8 cellular contexts compared by ENCODE assay signal in genomic region chr18:54269924-54270844, GRCh38. TPM values are rescaled to one million over a fixed set of nuclear protein-coding genes. Genes with fewer than 3 reads are reported as not detected.
DNase-seq lines count a peak whose midpoint lies in the region; ATAC-seq and TF ChIP-seq lines count a peak whose summit lies in the region.

No MANE protein-coding gene starts in this region.

- H3K27ac Mint-ChIP-seq in WTC11: peak overlapping the region; percentile 98

- no peaks in the 10 kb centered on the region for H3K27me3 ChIP-seq in lung (ENCODE audit: control insufficient read depth, insufficient read depth)

- TF ChIP-seq CTCF in WTC11 (IDR thresholded peaks at IDR 0.05) (peak; percentile 11; the same call in 1 of the 2 replicates), lung (IDR thresholded peaks at IDR 0.05; ENCODE audit: control extremely low read depth, extremely low read depth) (peak; percentile 25)

- no peaks in the 10 kb centered on the region for H3K9me3 Mint-ChIP-seq in WTC11

- POLR2A ChIA-PET in WTC11 (lab: Charles Lee): interaction anchor here (0.5 to 2.5 kb wide), 8 partner anchors 10 to 142 kb away, joined by 3 to 20 read pairs (median 4); partner anchors contain the start of genes C18orf54, MBD2 and STARD6

- peak overlapping the region; percentile 55 for H3K4me3 ChIP-seq in lung

- peak overlapping the region; percentile 79 for H3K4me3 Mint-ChIP-seq in WTC11

- H3K9me3 ChIP-seq in lung (ENCODE audit: control insufficient read depth in 2 of 2, insufficient read depth in 1 of 2, low read length in 1 of 2): no peaks in the 10 kb centered on the region

- WGBS in lung, 2 donors: 12% methylated on average over 25 of the region's 25 CpGs

- no peaks in the 10 kb centered on the region for H3K36me3 ChIP-seq in lung (ENCODE audit: control insufficient read depth in 2 of 2, insufficient read depth in 2 of 2, low read length in 2 of 2)

- DNase-seq in NCI-H510A treated with DMSO at 0.1 percent for 48 hours (lab: John Stamatoyannopoulos, UW): peak; percentile 68
- no peak for DNase-seq in NCI-H510A (lab: John Stamatoyannopoulos, UW)
- DNase-seq in NCI-H1092 treated with DMSO at 0.1 percent for 48 hours (lab: John Stamatoyannopoulos, UW): peak; percentile 65
- peak; percentile 57 for DNase-seq in WTC11 (ENCODE audit: low spot score)
- peak; percentile 62 for DNase-seq in dermis blood vessel endothelial cell
- DNase-seq in lung (ENCODE audit: low spot score): peak; percentile 71
- DNase-seq in stimulated activated CD8-positive, alpha-beta memory T cell treated with anti-CD3 and anti-CD28 coated beads, Interleukin-4, amount 100 ng/mL, for 48 hours: peak; percentile 74

- CTCF ChIA-PET in WTC11 (lab: Charles Lee): interaction anchor here (1.1 to 3.9 kb wide), 11 partner anchors 10 to 122 kb away, joined by 3 to 21 read pairs (median 5); partner anchors contain the start of genes C18orf54, MBD2 and STARD6

- peaks cover 32% of the 10 kb centered on the region for H3K4me1 Mint-ChIP-seq in WTC11

- H3K27me3 Mint-ChIP-seq in WTC11 (ENCODE audit: low read depth): no peaks in the 10 kb centered on the region

- peaks cover 5% of the 10 kb centered on the region for H3K36me3 Mint-ChIP-seq in WTC11

- H3K27ac ChIP-seq in lung (ENCODE audit: low read depth in 1 of 2, low read length in 1 of 2): peak overlapping the region; percentile 93 to 94

- peaks cover 0 to 3% of the 10 kb centered on the region in 2 donors for H3K4me1 ChIP-seq in lung (ENCODE audit: control insufficient read depth in 2 of 2, insufficient read depth in 2 of 2, low read length in 2 of 2)

- ATAC-seq in HG02678 (IDR thresholded peaks at IDR 0.05; ENCODE audit: unreplicated experiment): peak; percentile 35
- ATAC-seq in WTC11: peak; percentile 88
- ATAC-seq in lung (ENCODE audit: insufficient read depth, low FRiP score): peak; percentile 59

TF ChIP-seq in WTC11, 78 proteins besides CTCF, POLR2A, EP300 and RAD21 (continues in another document):
- peak; percentile 9; the same call in 1 of the 2 replicates for TF ChIP-seq ETV6 (CRISPR knock-in tag; IDR thresholded peaks at IDR 0.05)
- no peak for TF ChIP-seq IRF2 (CRISPR knock-in tag; IDR thresholded peaks at IDR 0.05; ENCODE audit: borderline replicate concordance, low read depth)
- TF ChIP-seq RELA (CRISPR knock-in tag; IDR thresholded peaks at IDR 0.05; ENCODE audit: borderline replicate concordance): no peak
- no peak for TF ChIP-seq SOX15 (CRISPR knock-in tag; IDR thresholded peaks at IDR 0.05)
- TF ChIP-seq TEAD4 (CRISPR knock-in tag; IDR thresholded peaks at IDR 0.05): no peak
- TF ChIP-seq USF2 (CRISPR knock-in tag; IDR thresholded peaks at IDR 0.05): peak; percentile 34; the same call in 1 of the 2 replicates
- no peak for TF ChIP-seq ZNF416 (CRISPR knock-in tag; IDR thresholded peaks at IDR 0.05)
- no peak for TF ChIP-seq ZSCAN18 (CRISPR knock-in tag; IDR thresholded peaks at IDR 0.05)
- no peak for TF ChIP-seq AR (CRISPR knock-in tag; IDR thresholded peaks at IDR 0.05)
- TF ChIP-seq IRF1 (CRISPR knock-in tag; IDR thresholded peaks at IDR 0.05): 0 out of 2 replicates have a peak, but pooled peaks have one; percentile 10
- TF ChIP-seq ZNF423 (CRISPR knock-in tag; IDR thresholded peaks at IDR 0.05): no peak
- TF ChIP-seq USF1 (CRISPR knock-in tag; IDR thresholded peaks at IDR 0.05): peak; percentile 66; the same call in 1 of the 2 replicates
- no peak for TF ChIP-seq NFYB (CRISPR knock-in tag; conservative IDR thresholded peaks at IDR 0.05; ENCODE audit: low read depth)
- TF ChIP-seq ATF1 (CRISPR knock-in tag; IDR thresholded peaks at IDR 0.05): no peak
- TF ChIP-seq FOXK1 (CRISPR knock-in tag; IDR thresholded peaks at IDR 0.05): peak; percentile 11; the same call in 1 of the 2 replicates
- TF ChIP-seq PRRX2 (CRISPR knock-in tag; IDR thresholded peaks at IDR 0.05): no peak
- TF ChIP-seq ZNF281 (CRISPR knock-in tag; IDR thresholded peaks at IDR 0.05): no peak
- no peak for TF ChIP-seq NFE2L1 (CRISPR knock-in tag; IDR thresholded peaks at IDR 0.05)
- no peak for TF ChIP-seq ZNF396 (CRISPR knock-in tag; IDR thresholded peaks at IDR 0.05; ENCODE audit: borderline replicate concordance)
- no peak for TF ChIP-seq SP1 (CRISPR knock-in tag; conservative IDR thresholded peaks at IDR 0.05)
- no peak for TF ChIP-seq NR1H2 (CRISPR knock-in tag; IDR thresholded peaks at IDR 0.05)

RNA-seq across cellular contexts. Expression of gene POLI, which starts 0.9 kb away (rescaled TPM):
- total RNA-seq in WTC11 (2021) (41.6 to 52.0 TPM (median 43.8 TPM) in 3 replicates), dermis blood vessel endothelial cell (23.7 and 29.3 TPM in 2 replicates), lung (10 to 100 TPM; 25.9 to 66.5 TPM)
- polyA plus RNA-seq in lung: 10 to 100 TPM in 1 of 2 donors, 1 to 10 TPM in 1; 8.6 to 24.1 TPM

RNA-seq across cellular contexts. Expression of gene MBD2, which starts 45.7 kb away (rescaled TPM):
- 32.8 to 42.7 TPM (median 37.4 TPM) in 3 replicates for total RNA-seq in WTC11 (2021)
- 26.7 and 34.4 TPM in 2 replicates for total RNA-seq in dermis blood vessel endothelial cell
- total RNA-seq in lung: 10 to 100 TPM; 29.5 to 91.0 TPM
- 10 to 100 TPM; 35.4 to 36.8 TPM for polyA plus RNA-seq in lung

Comparison
In these comparisons a context has a peak if more than half of its experiments do, and no peak if none do; other contexts are left out.
1. ATAC-seq: peak in every context shown above with its lines; median percentile 88 in WTC11; 59 in lung; 35 in HG02678.